ENCODE assay signal across 1 cellular context in genomic region chr20:64257107-64257757, GRCh38.
TF ChIP-seq lines count a peak whose summit lies in the region.

No MANE protein-coding gene starts in this region.

TF ChIP-seq in HEK293, 187 proteins besides CTCF, POLR2A, EP300 and RAD21 (continued from another document):
- TF ChIP-seq ZBTB6 (tag by site-specific recombination; IDR thresholded peaks at IDR 0.05) (no peak), ZNF398 (tag by site-specific recombination; IDR thresholded peaks at IDR 0.05) (no peak)
TF ChIP-seq in HEK293: peak in this region for 2.
